Comparison of ENCODE assay signal across 8 cellular contexts in the genomic region with DNA sequence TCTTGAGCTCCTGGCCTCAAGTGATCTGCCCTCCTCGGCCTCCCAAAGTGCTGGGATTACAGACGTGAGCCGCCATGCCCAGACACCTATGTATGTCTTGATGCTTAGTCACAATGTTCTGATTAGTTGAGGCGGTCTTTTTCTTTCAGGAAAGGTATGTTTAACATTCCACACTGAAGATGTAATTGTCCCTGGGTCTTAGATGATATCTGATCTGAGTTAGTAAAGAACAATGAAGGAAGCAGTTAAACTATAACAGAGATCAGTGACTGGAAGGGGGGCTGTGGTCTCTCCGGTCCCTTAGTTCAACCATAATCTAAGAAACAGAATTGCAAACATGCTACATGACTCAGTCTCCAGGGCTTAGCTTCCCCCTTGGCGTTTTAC. TPM values are rescaled to one million over a fixed set of nuclear protein-coding genes. Genes with fewer than 3 reads are reported as not detected.
DNase-seq lines count a peak whose midpoint lies in the region; ATAC-seq and TF ChIP-seq lines count a peak whose summit lies in the region.

No MANE protein-coding gene starts in this region.

- 9% methylated on average over 6 of the region's 6 CpGs for WGBS in SK-N-SH (ENCODE audit: low lambda C conversion rate)
- WGBS in esophagus, 2 donors: 48 to 61% methylated on average over 6 of the region's 6 CpGs

- peak overlapping the region; percentile 43 for H3K4me2 ChIP-seq in SK-N-SH

- TF ChIP-seq EP300 in SK-N-SH (IDR thresholded peaks at IDR 0.05; ENCODE audit: borderline replicate concordance in 1 of 2, low read depth in 1 of 2, low read length in 1 of 2): peak in 1 of 2 experiments; percentile 82; a peak in 1 of 4 replicates

- POLR2A ChIA-PET in SK-N-SH (lab: Yijun Ruan, JAX): interaction anchor here (1.0 to 1.7 kb wide), 2 partner anchors 54 to 62 kb away, joined by 3 to 9 read pairs; no protein-coding TSS in a partner anchor

- peaks cover 71% of the 10 kb centered on the region for H3K79me2 ChIP-seq in SK-N-SH (ENCODE audit: insufficient read depth)

- H3K36me3 ChIP-seq in SK-N-SH (replicated peaks in 1 of 2; ENCODE audit: control insufficient read depth in 1 of 2, insufficient read depth in 2 of 2, low read length in 1 of 2) (peaks cover 0 to 8% of the 10 kb centered on the region in 2 experiments), esophagus (ENCODE audit: control insufficient read depth in 2 of 2, insufficient read depth in 2 of 2, low read length in 1 of 2) (peaks cover 4 to 34% of the 10 kb centered on the region in 2 donors)

- no peak for TF ChIP-seq RAD21 in SK-N-SH (IDR thresholded peaks at IDR 0.05; ENCODE audit: low read length)

- CTCF ChIA-PET in SK-N-SH (lab: Yijun Ruan, JAX): interaction anchor here (0.6 to 21.2 kb wide), 53 partner anchors 9 to 1105 kb away, joined by 3 to 602 read pairs (median 5); a partner anchor contains a TSS

- no peaks in the 10 kb centered on the region; the same call in 1 of the 2 replicates for H4K20me1 ChIP-seq in SK-N-SH (ENCODE audit: insufficient read depth)

- H3F3A ChIP-seq in SK-N-SH (replicated peaks; ENCODE audit: insufficient read depth): peaks cover 38% of the 10 kb centered on the region

- peak overlapping the region; percentile 5 to 92; a peak in 3 of 4 replicates for H3K27ac ChIP-seq in SK-N-SH (ENCODE audit: low read depth in 2 of 2, low read length in 1 of 2)
- peak overlapping the region; percentile 51 to 96 for H3K27ac ChIP-seq in esophagus (ENCODE audit: low read depth in 2 of 2, low read length in 1 of 2)

- no peaks in the 10 kb centered on the region for H3K9me3 ChIP-seq in SK-N-SH
- no peaks in the 10 kb centered on the region for H3K9me3 ChIP-seq in esophagus (ENCODE audit: control insufficient read depth in 2 of 2, insufficient read depth in 1 of 2, low read depth in 1 of 2, low read length in 1 of 2)

- DNase-seq in ELR (ENCODE audit: low read depth) (peak; percentile 95), SK-N-SH (no peak), pulmonary artery endothelial cell (ENCODE audit: low read depth, low spot score) (peak; percentile 53), NOMO-1 treated with DMSO at 0.1 percent for 48 hours (lab: John Stamatoyannopoulos, UW; ENCODE audit: unreplicated experiment) (no peak)

- no peak for TF ChIP-seq CTCF in SK-N-SH (IDR thresholded peaks at IDR 0.05)

- H3K4me3 ChIP-seq in SK-N-SH (ENCODE audit: low read depth in 2 of 2, low read length in 1 of 2) (no peak overlapping the region), esophagus (ENCODE audit: low read depth in 1 of 2, low read length in 2 of 2) (no peak overlapping the region)

- H3K9me2 ChIP-seq in SK-N-SH: no peaks in the 10 kb centered on the region

- H3K27me3 ChIP-seq in SK-N-SH (ENCODE audit: insufficient read depth) (no peaks in the 10 kb centered on the region), esophagus (ENCODE audit: control insufficient read depth in 1 of 2, insufficient read depth in 2 of 2, low read length in 2 of 2) (no peaks in the 10 kb centered on the region)

- peak overlapping the region; percentile 59 for H3K9ac ChIP-seq in SK-N-SH

- no peak overlapping the region for H2AFZ ChIP-seq in SK-N-SH (ENCODE audit: low read depth)

- H3K4me1 ChIP-seq in SK-N-SH (ENCODE audit: control insufficient read depth in 1 of 2, insufficient read depth in 2 of 2, low read depth in 1 of 2, low read length in 1 of 2) (peaks cover 18 to 72% of the 10 kb centered on the region in 2 experiments; a peak in 3 of 4 replicates), esophagus (ENCODE audit: control insufficient read depth in 2 of 2, insufficient read depth in 2 of 2, low read length in 1 of 2) (peaks cover 15 to 38% of the 10 kb centered on the region in 2 donors)

- no peak for ATAC-seq in GM19455 (IDR thresholded peaks at IDR 0.05; ENCODE audit: unreplicated experiment)
- no peak for ATAC-seq in GM21529 (IDR thresholded peaks at IDR 0.05; ENCODE audit: unreplicated experiment)
- no peak for ATAC-seq in GM18511 (IDR thresholded peaks at IDR 0.05; ENCODE audit: unreplicated experiment)

TF ChIP-seq in SK-N-SH, 30 proteins besides CTCF, POLR2A, EP300 and RAD21:
- TF ChIP-seq JUND (IDR thresholded peaks at IDR 0.05) (peak; percentile 74), RXRA (IDR thresholded peaks at IDR 0.05; ENCODE audit: borderline replicate concordance, low read depth) (peak; percentile 65; the same call in 1 of the 2 replicates), TEAD4 (IDR thresholded peaks at IDR 0.05; ENCODE audit: borderline replicate concordance, insufficient read depth) (0 out of 2 replicates have a peak, but pooled peaks have one; percentile 40), TCF12 (IDR thresholded peaks at IDR 0.05) (peak; percentile 77), YY1 (IDR thresholded peaks at IDR 0.05; ENCODE audit: low read depth) (0 out of 2 replicates have a peak, but pooled peaks have one; percentile 54), FOSL2 (IDR thresholded peaks at IDR 0.05; ENCODE audit: borderline replicate concordance, low read depth) (peak; percentile 59; the same call in 1 of the 2 replicates), SIN3A (IDR thresholded peaks at IDR 0.05; ENCODE audit: borderline replicate concordance, low read depth, low read length) (no peak), FOXM1 (IDR thresholded peaks at IDR 0.05; ENCODE audit: low read depth) (peak; percentile 52; the same call in 1 of the 2 replicates), SMC3 (IDR thresholded peaks at IDR 0.05; ENCODE audit: low read depth, low read length) (no peak)
- TF ChIP-seq, protein P1, sequence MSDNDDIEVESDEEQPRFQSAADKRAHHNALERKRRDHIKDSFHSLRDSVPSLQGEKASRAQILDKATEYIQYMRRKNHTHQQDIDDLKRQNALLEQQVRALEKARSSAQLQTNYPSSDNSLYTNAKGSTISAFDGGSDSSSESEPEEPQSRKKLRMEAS (IDR thresholded peaks at IDR 0.05; ENCODE audit: low read depth): 0 out of 2 replicates have a peak, but pooled peaks have one; percentile 29
- TF ChIP-seq, protein P2, sequence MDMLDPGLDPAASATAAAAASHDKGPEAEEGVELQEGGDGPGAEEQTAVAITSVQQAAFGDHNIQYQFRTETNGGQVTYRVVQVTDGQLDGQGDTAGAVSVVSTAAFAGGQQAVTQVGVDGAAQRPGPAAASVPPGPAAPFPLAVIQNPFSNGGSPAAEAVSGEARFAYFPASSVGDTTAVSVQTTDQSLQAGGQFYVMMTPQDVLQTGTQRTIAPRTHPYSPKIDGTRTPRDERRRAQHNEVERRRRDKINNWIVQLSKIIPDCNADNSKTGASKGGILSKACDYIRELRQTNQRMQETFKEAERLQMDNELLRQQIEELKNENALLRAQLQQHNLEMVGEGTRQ (IDR thresholded peaks at IDR 0.05; ENCODE audit: borderline replicate concordance, low read depth, low read length): no peak

RNA-seq across cellular contexts. Expression of a gene that starts 31.5 kb away (rescaled TPM):
- polyA plus RNA-seq in SK-N-SH (2012; rRNA removed): not detected in 2 replicates
- not detected in 2 replicates for polyA plus RNA-seq in SK-N-SH (2012; cell fraction: cytosol; rRNA removed)
- polyA plus RNA-seq in SK-N-SH (2012; cell fraction: nucleus; rRNA removed): not detected in 2 replicates
- under 1 TPM in 1 of 2 donors, not detected in 1; 0.02 TPM for polyA plus RNA-seq in esophagus
- total RNA-seq in pulmonary artery endothelial cell: under 0.01 TPM in 1 of 2 replicates, not detected in the other

RNA-seq across cellular contexts. Expression of a gene that starts 52.1 kb away (rescaled TPM):
- 44.0 and 78.1 TPM in 2 replicates for polyA plus RNA-seq in SK-N-SH (2012; rRNA removed)
- polyA plus RNA-seq in SK-N-SH (2012; cell fraction: cytosol; rRNA removed): 42.5 and 64.1 TPM in 2 replicates
- polyA plus RNA-seq in SK-N-SH (2012; cell fraction: nucleus; rRNA removed): 57.0 and 58.9 TPM in 2 replicates
- polyA plus RNA-seq in esophagus: 10 to 100 TPM; 50.6 to 63.2 TPM
- total RNA-seq in pulmonary artery endothelial cell: 88.0 and 124 TPM in 2 replicates

Comparison
In these comparisons a context has a peak if more than half of its experiments do, and no peak if none do; other contexts are left out.
1. DNase-seq: peak in ELR (single experiment) and pulmonary artery endothelial cell (single experiment); none in SK-N-SH (single experiment) and NOMO-1 treated with DMSO at 0.1 percent for 48 hours (single experiment).